ENCODE assay signal across 8 cellular contexts in the genomic region with DNA sequence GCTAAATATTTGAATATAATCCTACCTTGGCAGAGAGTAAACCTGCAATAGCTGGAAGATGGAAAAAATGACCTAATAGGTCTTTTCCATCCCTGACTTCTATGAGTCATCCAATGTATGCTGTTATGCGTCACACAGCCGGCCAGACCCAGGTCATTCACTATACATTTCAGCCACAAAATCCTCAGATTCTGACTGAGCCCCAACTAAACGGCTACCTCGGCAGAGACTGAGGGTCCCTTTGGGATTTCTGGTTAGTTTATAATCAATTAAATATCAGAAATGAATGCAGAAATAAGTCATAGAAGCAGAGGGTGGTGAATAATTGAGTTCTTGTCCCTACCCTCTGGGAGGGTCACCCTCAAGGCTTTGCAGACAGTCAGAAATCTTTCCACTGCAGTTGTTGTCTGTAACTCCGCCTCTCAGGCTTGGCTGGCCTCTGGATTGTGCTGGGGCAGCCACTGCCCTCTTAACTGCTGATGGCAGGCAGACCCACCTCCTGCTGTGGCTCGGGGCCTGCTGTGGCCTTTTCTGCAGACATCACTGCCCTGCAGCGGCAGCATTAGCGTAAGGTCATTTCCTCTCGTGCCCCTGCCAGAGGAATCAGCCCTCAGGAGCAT.
DNase-seq lines count a peak whose midpoint lies in the region; ATAC-seq, FAIRE-seq and TF ChIP-seq lines count a peak whose summit lies in the region.

No MANE protein-coding gene starts in this region.

- TF ChIP-seq CTCF in H1 (IDR thresholded peaks at IDR 0.05; ENCODE audit: control extremely low read depth in 1 of 3, insufficient read depth in 1 of 3, low read depth in 1 of 3, low read length in 3 of 3) (peak in 1 of 3 experiments; percentile 21; a peak in 1 of 4 replicates), WERI-Rb-1 (IDR thresholded peaks at IDR 0.05; ENCODE audit: low read depth, low read length) (no peak)

- no peak overlapping the region for H3K27ac ChIP-seq in H1 (ENCODE audit: low read depth, low read length)
- no peak overlapping the region for H3K27ac ChIP-seq in neuronal stem cell (replicated peaks; ENCODE audit: low read length)
- no peak overlapping the region for H3K27ac ChIP-seq in WERI-Rb-1

- no peak overlapping the region for H3K4me2 ChIP-seq in H1 (ENCODE audit: insufficient read depth in 1 of 2, low read depth in 2 of 2, low read length in 2 of 2)
- no peak overlapping the region for H3K4me2 ChIP-seq in neuronal stem cell (ENCODE audit: insufficient read depth, low read length, poor library complexity, severe bottlenecking)

- peak; percentile 43 for DNase-seq in NCI-H2227 (lab: John Stamatoyannopoulos, UW; ENCODE audit: unreplicated experiment)
- DNase-seq in H1 (ENCODE audit: low read depth in 1 of 2, low spot score in 2 of 2) = peak; percentile 57 to 73
- peak; percentile 42 for DNase-seq in neuronal stem cell (ENCODE audit: low spot score)
- no peak for DNase-seq in NCI-H1694 (lab: John Stamatoyannopoulos, UW)
- DNase-seq in WERI-Rb-1 = no peak

- POLR2A ChIA-PET in H1 (lab: Charles Lee; ENCODE audit: partially characterized antibody) = no interaction called here

- H3K4me1 ChIP-seq in H1 (replicated peaks in 1 of 4; ENCODE audit: control insufficient read depth in 3 of 4, insufficient read depth in 4 of 4, low read length in 3 of 4) (peaks cover 0 to 9% (median 0%) of the 10 kb centered on the region in 4 experiments; a peak in 3 of 7 replicates), neuronal stem cell (ENCODE audit: control insufficient read depth in 2 of 2, insufficient read depth in 1 of 2, low read depth in 1 of 2, low read length in 2 of 2) (peaks cover 5 to 12% of the 10 kb centered on the region in 2 donors)

- H3K27me3 ChIP-seq in H1 (replicated peaks in 1 of 4; ENCODE audit: control insufficient read depth in 3 of 4, extremely low read depth in 1 of 4, insufficient read depth in 3 of 4, low read length in 3 of 4) = no peaks in the 10 kb centered on the region
- no peaks in the 10 kb centered on the region for H3K27me3 ChIP-seq in neuronal stem cell (ENCODE audit: control insufficient read depth in 3 of 3, insufficient read depth in 3 of 3, low read depth in 1 of 3, low read length in 3 of 3)
- no peaks in the 10 kb centered on the region for H3K27me3 ChIP-seq in WERI-Rb-1 (ENCODE audit: insufficient read depth, low read depth, severe bottlenecking)

- no peaks in the 10 kb centered on the region for H4K20me1 ChIP-seq in H1 (replicated peaks in 1 of 2; ENCODE audit: control insufficient read depth in 1 of 2, insufficient read depth in 2 of 2, low read length in 2 of 2)

- no peaks in the 10 kb centered on the region; a peak in 1 of 4 replicates for H3K9me3 ChIP-seq in H1 (ENCODE audit: insufficient read depth in 2 of 2, low read depth in 1 of 2, low read length in 1 of 2)
- peaks cover 0 to 10% of the 10 kb centered on the region in 2 donors for H3K9me3 ChIP-seq in neuronal stem cell (replicated peaks in 1 of 2; ENCODE audit: control insufficient read depth in 2 of 2, insufficient read depth in 1 of 2, low read depth in 1 of 2, low read length in 2 of 2)
- H3K9me3 ChIP-seq in WERI-Rb-1 (ENCODE audit: severe bottlenecking) = peaks cover 3% of the 10 kb centered on the region

- no peak overlapping the region for H3K9ac ChIP-seq in H1 (replicated peaks in 1 of 4; ENCODE audit: extremely low read depth in 1 of 4, low read depth in 3 of 4, low read length in 3 of 4)
- no peak overlapping the region for H3K9ac ChIP-seq in neuronal stem cell (ENCODE audit: low read depth, low read length, poor library complexity)

- CTCF ChIA-PET in H1 (lab: Charles Lee; ENCODE audit: partially characterized antibody) = interaction anchor here (0.9 kb wide), 1 partner anchor 18 kb away, joined by 4 read pairs; no protein-coding TSS in a partner anchor

- no peak for FAIRE-seq in H1 (lab: Jason Lieb, UNC)

- TF ChIP-seq RAD21 in H1 (IDR thresholded peaks at IDR 0.05 in 1 of 2, conservative IDR thresholded peaks at IDR 0.05 in 1 of 2; ENCODE audit: low read depth in 2 of 2, low read length in 2 of 2) = peak; percentile 44 to 52

- TF ChIP-seq EP300 in H1 (IDR thresholded peaks at IDR 0.05; ENCODE audit: borderline replicate concordance in 1 of 2, low read depth in 2 of 2, low read length in 2 of 2) = no peak

- peak; percentile 61 for ATAC-seq in GM19463 (IDR thresholded peaks at IDR 0.05; ENCODE audit: unreplicated experiment)
- no peak for ATAC-seq in HG03520 (IDR thresholded peaks at IDR 0.05; ENCODE audit: unreplicated experiment)
- ATAC-seq in HG03108 (IDR thresholded peaks at IDR 0.05; ENCODE audit: unreplicated experiment) = no peak

- no peak overlapping the region for H3K14ac ChIP-seq in H1 (ENCODE audit: insufficient read length)
- H3K14ac ChIP-seq in neuronal stem cell (ENCODE audit: low read length) = no peak overlapping the region

- H3K79me2 ChIP-seq in H1 (ENCODE audit: control insufficient read depth in 1 of 2, insufficient read depth in 2 of 2, low read length in 2 of 2) = no peaks in the 10 kb centered on the region

- no peak overlapping the region for H3K56ac ChIP-seq in H1 (replicated peaks; ENCODE audit: insufficient read length, low read depth, low read length)

- TF ChIP-seq POLR2A in H1 (IDR thresholded peaks at IDR 0.05; ENCODE audit: control extremely low read depth in 1 of 2, low read depth in 2 of 2, low read length in 2 of 2) = no peak

- H3K23ac ChIP-seq in H1 (ENCODE audit: insufficient read length) (no peak overlapping the region), neuronal stem cell (ENCODE audit: low read depth, low read length, poor library complexity) (no peak overlapping the region)

- H2AFZ ChIP-seq in H1 (ENCODE audit: low read length) (0 out of 2 replicates have a peak overlapping the region, but pooled peaks have one; percentile 63), neuronal stem cell (ENCODE audit: low read length) (peak overlapping the region; percentile 86)

- H2BK120ac ChIP-seq in H1 (replicated peaks; ENCODE audit: low read depth, low read length) (no peak overlapping the region), neuronal stem cell (ENCODE audit: low read depth, low read length) (no peak overlapping the region)

- H2BK20ac ChIP-seq in H1 (ENCODE audit: low read length) = no peak overlapping the region

- H4K8ac ChIP-seq in H1 (ENCODE audit: extremely low read depth, insufficient read depth, low read length) (no peak overlapping the region), neuronal stem cell (ENCODE audit: low read depth, low read length) (no peak overlapping the region)

- H3K23me2 ChIP-seq in H1 (ENCODE audit: low read depth, low read length) = no peaks in the 10 kb centered on the region

- H3K18ac ChIP-seq in H1 (ENCODE audit: extremely low read depth, low read length) (no peak overlapping the region), neuronal stem cell (ENCODE audit: low read length) (no peak overlapping the region)

- H3K4ac ChIP-seq in H1 (replicated peaks; ENCODE audit: insufficient read length, low read depth, low read length) (no peak overlapping the region), neuronal stem cell (ENCODE audit: low read length) (no peak overlapping the region)

- H2AK5ac ChIP-seq in H1 (ENCODE audit: low read depth, low read length) (no peak overlapping the region), neuronal stem cell (ENCODE audit: low read depth, low read length) (no peak overlapping the region)

- H3K4me3 ChIP-seq in H1 (ENCODE audit: extremely low read depth in 1 of 4, insufficient read depth in 2 of 4, low read depth in 3 of 4, low read length in 4 of 4) = no peak overlapping the region
- H3K4me3 ChIP-seq in neuronal stem cell (ENCODE audit: low read length in 2 of 2) = peak overlapping the region in 1 of 2 donors; percentile 24
- no peak overlapping the region for H3K4me3 ChIP-seq in WERI-Rb-1 (ENCODE audit: low read depth, low read length)

- H2BK5ac ChIP-seq in H1 (ENCODE audit: low read depth, low read length) (no peak overlapping the region), neuronal stem cell (ENCODE audit: low read length) (no peak overlapping the region)

- H4K91ac ChIP-seq in H1 (replicated peaks; ENCODE audit: insufficient read length, low read length) = no peak overlapping the region
- no peak overlapping the region for H4K91ac ChIP-seq in neuronal stem cell (ENCODE audit: low read depth, low read length, poor library complexity)

- H3K79me1 ChIP-seq in H1 (ENCODE audit: low read depth, low read length) (no peaks in the 10 kb centered on the region), neuronal stem cell (ENCODE audit: low read depth, low read length) (no peaks in the 10 kb centered on the region)

- H4K5ac ChIP-seq in H1 (ENCODE audit: insufficient read length, low read depth, low read length) = no peak overlapping the region

- WGBS in H1 (ENCODE audit: extremely low coverage in 1 of 2, insufficient coverage in 1 of 2, insufficient read length in 1 of 2, insufficient replicate concordance in 2 of 2, low coverage in 1 of 2, low lambda C conversion rate in 2 of 2, missing lambda C conversion rate in 1 of 2), 2 experiments = 57% methylated on average over 9 of the region's 9 CpGs; no CpG with 5 or more reads in 1 of the 2 experiments
- WGBS in neuronal stem cell (ENCODE audit: extremely low coverage in 2 of 2, insufficient read length in 2 of 2, insufficient replicate concordance in 1 of 2), 2 donors = no CpG with 5 or more reads among the region's 9 CpGs

- H2BK12ac ChIP-seq in H1 (ENCODE audit: low read depth, low read length) (no peak overlapping the region), neuronal stem cell (ENCODE audit: low read length) (no peak overlapping the region)

- no peaks in the 10 kb centered on the region for H3K36me3 ChIP-seq in H1 (ENCODE audit: control insufficient read depth in 2 of 4, insufficient read depth in 4 of 4, low read length in 3 of 4)
- no peaks in the 10 kb centered on the region for H3K36me3 ChIP-seq in neuronal stem cell (replicated peaks in 1 of 2; ENCODE audit: control insufficient read depth in 2 of 2, insufficient read depth in 2 of 2, low read length in 2 of 2)
- no peaks in the 10 kb centered on the region for H3K36me3 ChIP-seq in WERI-Rb-1

- H2BK15ac ChIP-seq in H1 (ENCODE audit: low read length) (no peak overlapping the region), neuronal stem cell (ENCODE audit: low read length) (no peak overlapping the region)

TF ChIP-seq in H1, 55 proteins besides CTCF, POLR2A, EP300 and RAD21 (continues in another document):
- TF ChIP-seq EZH2 (IDR thresholded peaks at IDR 0.05; ENCODE audit: low read depth, low read length, severe bottlenecking) = no peak
- no peak for TF ChIP-seq BRCA1 (IDR thresholded peaks at IDR 0.05; ENCODE audit: low read depth, low read length)
- peak; percentile 65 for TF ChIP-seq YY1 (IDR thresholded peaks at IDR 0.05; ENCODE audit: low read depth, low read length)
- TF ChIP-seq POU5F1 (IDR thresholded peaks at IDR 0.05; ENCODE audit: low read depth, low read length) = no peak
- TF ChIP-seq MAX (IDR thresholded peaks at IDR 0.05) = peak; percentile 20; the same call in 1 of the 2 replicates
- peak; percentile 51 for TF ChIP-seq NANOG (IDR thresholded peaks at IDR 0.05; ENCODE audit: insufficient read depth, low read depth, low read length, poor library complexity, severe bottlenecking)

Comparison
In these comparisons a context has a peak if more than half of its experiments do, and no peak if none do; other contexts are left out.
1. DNase-seq: peak in NCI-H2227 (single experiment), H1 (2 of 2) and neuronal stem cell (single experiment); none in NCI-H1694 (single experiment) and WERI-Rb-1 (single experiment).